Comparison of ENCODE assay signal across 15 cellular contexts in genomic region chr6:166201878-166202277, GRCh38. TPM values are rescaled to one million over a fixed set of nuclear protein-coding genes. Genes with fewer than 3 reads are reported as not detected.
DNase-seq lines count a peak whose midpoint lies in the region; ATAC-seq and TF ChIP-seq lines count a peak whose summit lies in the region.
"Had no signal": no experiment of that assay in that cellular context is flagged by ENCODE, and none has a peak within 500 bp of the region (broad histone marks: within the 10 kb centered on the region; RNA-seq: fewer than 3 reads in every experiment).

No MANE protein-coding gene starts in this region.

- no peaks in the 10 kb centered on the region for H3K36me3 ChIP-seq in CD8-positive, alpha-beta T cell (ENCODE audit: insufficient read depth, low read length)
- H3K36me3 ChIP-seq: ascending aorta had no signal

- DNase-seq in GM10248 (ENCODE audit: extremely low spot score): peak; percentile 43
- no peak for DNase-seq in T-helper 2 cell
- DNase-seq in osteocyte (ENCODE audit: extremely low spot score, unreplicated experiment): no peak
- DNase-seq in CD8-positive, alpha-beta T cell: no peak
- DNase-seq in anterior cingulate cortex (lab: John Stamatoyannopoulos, UW): no peak
- DNase-seq: foreskin melanocyte, kidney glomerular epithelial cell, NCI-H446 had no signal

- no peaks in the 10 kb centered on the region for H3K36me3 Mint-ChIP-seq in osteocyte (ENCODE audit: unreplicated experiment)
- no peaks in the 10 kb centered on the region for H3K36me3 Mint-ChIP-seq in CD8-positive, alpha-beta T cell

- no peak overlapping the region for H3K27ac Mint-ChIP-seq in osteocyte (ENCODE audit: unreplicated experiment)
- no peak overlapping the region for H3K27ac Mint-ChIP-seq in CD8-positive, alpha-beta T cell

- no peak overlapping the region for H3K4me3 ChIP-seq in CD8-positive, alpha-beta T cell (ENCODE audit: low read depth, low read length)
- H3K4me3 ChIP-seq: ascending aorta, skin epidermis had no signal

- no peaks in the 10 kb centered on the region for H3K9me3 Mint-ChIP-seq in osteocyte (ENCODE audit: unreplicated experiment)
- H3K9me3 Mint-ChIP-seq in CD8-positive, alpha-beta T cell: no peaks in the 10 kb centered on the region

- POLR2A ChIA-PET in GM10248 (lab: Yijun Ruan, JAX): no interaction called here
- POLR2A ChIA-PET in CD8-positive, alpha-beta T cell (lab: Charles Lee): no interaction called here

- intact Hi-C loops in CD8-positive, alpha-beta T cell (cut with DNase I, micrococcal nuclease): no loop called here

- no peaks in the 10 kb centered on the region for H3K27me3 ChIP-seq in CD8-positive, alpha-beta T cell (ENCODE audit: insufficient read depth, low read length)
- H3K27me3 ChIP-seq: ascending aorta had no signal

- no peaks in the 10 kb centered on the region for H3K4me1 Mint-ChIP-seq in osteocyte (ENCODE audit: unreplicated experiment)
- H3K4me1 Mint-ChIP-seq in CD8-positive, alpha-beta T cell (ENCODE audit: low read depth): peaks cover 3% of the 10 kb centered on the region

- H3K27me3 Mint-ChIP-seq in osteocyte (ENCODE audit: unreplicated experiment): peaks cover 7% of the 10 kb centered on the region
- H3K27me3 Mint-ChIP-seq in CD8-positive, alpha-beta T cell (ENCODE audit: low read depth): peaks cover 2% of the 10 kb centered on the region

- ATAC-seq in GM21360 (IDR thresholded peaks at IDR 0.05; ENCODE audit: unreplicated experiment) (peak; percentile 21), HG02885 (IDR thresholded peaks at IDR 0.05; ENCODE audit: poor library complexity, unreplicated experiment) (peak; percentile 28), HG03575 (IDR thresholded peaks at IDR 0.05; ENCODE audit: extremely low read depth, insufficient number of reproducible peaks, low FRiP score, unreplicated experiment) (peak; percentile 6)
- no peak for ATAC-seq in CD8-positive, alpha-beta T cell

- H3K4me1 ChIP-seq in CD8-positive, alpha-beta T cell (ENCODE audit: insufficient read depth, low read length): no peaks in the 10 kb centered on the region
- H3K4me1 ChIP-seq: ascending aorta had no signal

- H3K9me3 ChIP-seq in CD8-positive, alpha-beta T cell (ENCODE audit: low read length): no peaks in the 10 kb centered on the region
- H3K9me3 ChIP-seq: ascending aorta had no signal

- H3K27ac ChIP-seq in CD8-positive, alpha-beta T cell (ENCODE audit: low read depth, low read length): no peak overlapping the region
- H3K27ac ChIP-seq: ascending aorta, HL-60, skin epidermis had no signal

- TF ChIP-seq CTCF in GM10248 (IDR thresholded peaks at IDR 0.05; ENCODE audit: control extremely low read depth, extremely low read depth, low read depth, missing control alignments): no peak
- no peak for TF ChIP-seq CTCF in osteocyte (IDR thresholded peaks at IDR 0.05)
- TF ChIP-seq CTCF in CD8-positive, alpha-beta T cell (IDR thresholded peaks at IDR 0.05): no peak

- CTCF ChIA-PET in GM10248 (lab: Yijun Ruan, JAX): no interaction called here
- CTCF ChIA-PET in CD8-positive, alpha-beta T cell (lab: Charles Lee): no interaction called here

- no peak overlapping the region for H3K4me3 Mint-ChIP-seq in osteocyte (ENCODE audit: unreplicated experiment)
- H3K4me3 Mint-ChIP-seq in CD8-positive, alpha-beta T cell: no peak overlapping the region

RNA-seq across cellular contexts. Expression of gene TBXT, which starts 34.2 kb away (rescaled TPM):
- total RNA-seq in osteocyte: not detected in 2 replicates
- total RNA-seq in CD8-positive, alpha-beta T cell: not detected
- total RNA-seq: ascending aorta, urinary bladder had no signal
